Comparison of ENCODE assay signal across 20 cellular contexts in genomic region chr16:57204675-57205074, GRCh38. TPM values are rescaled to one million over a fixed set of nuclear protein-coding genes. Genes with fewer than 3 reads are reported as not detected.
A peak's percentile ranks its signal among the peaks of the same experiment; 100 is the strongest.
DNase-seq lines count a peak whose midpoint lies in the region; ATAC-seq and TF ChIP-seq lines count a peak whose summit lies in the region.
"Had no signal": no experiment of that assay in that cellular context is flagged by ENCODE, and none has a peak within 500 bp of the region (broad histone marks: within the 10 kb centered on the region; RNA-seq: fewer than 3 reads in every experiment).

No MANE protein-coding gene starts in this region.

- H3K4me1 Mint-ChIP-seq in chondrocyte (ENCODE audit: low read depth) (peaks cover 7% of the 10 kb centered on the region), neural crest cell (peaks cover 4% of the 10 kb centered on the region)
- H3K4me1 Mint-ChIP-seq: nephron progenitor cell had no signal

- H3K27me3 Mint-ChIP-seq in chondrocyte (ENCODE audit: low read depth) = no peaks in the 10 kb centered on the region
- H3K27me3 Mint-ChIP-seq in neural crest cell (ENCODE audit: low read depth) = no peaks in the 10 kb centered on the region

- no peaks in the 10 kb centered on the region for H4K20me1 ChIP-seq in MM.1S (ENCODE audit: insufficient read depth, low read length)

- H3K9ac ChIP-seq in MM.1S (ENCODE audit: low read length) = no peak overlapping the region

- H3K79me2 ChIP-seq in MM.1S (ENCODE audit: low read length) = no peaks in the 10 kb centered on the region

- H3F3A ChIP-seq in MM.1S (ENCODE audit: insufficient read depth, low read length) = no peaks in the 10 kb centered on the region

- H3K36me3 ChIP-seq in MM.1S (replicated peaks; ENCODE audit: insufficient read depth, low read length) = no peaks in the 10 kb centered on the region

- no peaks in the 10 kb centered on the region for H3K9me2 ChIP-seq in MM.1S (replicated peaks; ENCODE audit: insufficient read depth, low read length)

- H3K9me3 Mint-ChIP-seq in chondrocyte (ENCODE audit: low read depth) (no peaks in the 10 kb centered on the region), neural crest cell (no peaks in the 10 kb centered on the region)
- H3K9me3 Mint-ChIP-seq: activated T-helper 2 cell treated with anti-CD3 and anti-CD28 coated beads, Interferon-gamma antibody, Interleukin-2, Interleukin-4, amounts not matched to agents 10 μg/mL and 5 μg/mL and 100 μg/mL, durations not matched to agents 14 hours and 24 hours and 36 hours; T-helper 2 cell treated with Interferon-gamma antibody and Interleukin-4, amounts not matched to agents 5 μg/mL and 100 μg/mL, for 36 hours had no signal

- no peak overlapping the region for H2AFZ ChIP-seq in MM.1S (ENCODE audit: low read length)

- TF ChIP-seq CTCF in GM12864 (IDR thresholded peaks at IDR 0.05; ENCODE audit: low read depth, low read length, missing control alignments) = peak; percentile 24
- 0 out of 2 replicates have a peak, but pooled peaks have one; percentile 5 for TF ChIP-seq CTCF in MM.1S (IDR thresholded peaks at IDR 0.05; ENCODE audit: low read length)
- peak; percentile 22 for TF ChIP-seq CTCF in chondrocyte (IDR thresholded peaks at IDR 0.05)
- TF ChIP-seq CTCF in neural crest cell (conservative IDR thresholded peaks at IDR 0.05) = no peak

- no peak overlapping the region for H3K27ac ChIP-seq in MM.1S (ENCODE audit: low read length)
- H3K27ac ChIP-seq: heart right ventricle, spleen had no signal

- no peaks in the 10 kb centered on the region for H3K27me3 ChIP-seq in MM.1S (replicated peaks; ENCODE audit: insufficient read depth, low read length)
- H3K27me3 ChIP-seq: heart right ventricle, spleen had no signal

- ATAC-seq in HG02938 (IDR thresholded peaks at IDR 0.05; ENCODE audit: unreplicated experiment) (no peak), HG03521 (IDR thresholded peaks at IDR 0.05; ENCODE audit: unreplicated experiment) (no peak)

- DNase-seq in GM12864 (ENCODE audit: low read depth) = no peak
- DNase-seq in MM.1S = no peak
- DNase-seq in chondrocyte (ENCODE audit: low spot score) = no peak
- DNase-seq in neural crest cell (ENCODE audit: low read depth, low spot score) = no peak
- DNase-seq in activated T-cell treated with anti-CD3 and anti-CD28 coated beads, Interleukin-2, amount 50 U/mL, for 1 hour = no peak
- DNase-seq in EL = no peak
- DNase-seq: caudate nucleus; GF-D8; GOT3; heart right ventricle; kidney glomerular epithelial cell; midbrain; NCI-H1092; nephron progenitor cell; spleen; stimulated activated CD8-positive, alpha-beta memory T cell treated with anti-CD3 and anti-CD28 coated beads, Interleukin-4, amount 100 ng/mL, for 48 hours had no signal

- H3K27ac Mint-ChIP-seq in chondrocyte (ENCODE audit: unreplicated experiment) = no peak overlapping the region
- H3K27ac Mint-ChIP-seq in neural crest cell (ENCODE audit: unreplicated experiment) = peak overlapping the region; percentile 67
- H3K27ac Mint-ChIP-seq: activated T-helper 2 cell treated with anti-CD3 and anti-CD28 coated beads, Interferon-gamma antibody, Interleukin-2, Interleukin-4, amounts not matched to agents 10 μg/mL and 5 μg/mL and 100 μg/mL, durations not matched to agents 14 hours and 24 hours and 36 hours; nephron progenitor cell; T-helper 2 cell treated with Interferon-gamma antibody and Interleukin-4, amounts not matched to agents 5 μg/mL and 100 μg/mL, for 36 hours had no signal

- H3K4me3 Mint-ChIP-seq in chondrocyte (ENCODE audit: unreplicated experiment) (no peak overlapping the region), neural crest cell (no peak overlapping the region)
- H3K4me3 Mint-ChIP-seq: nephron progenitor cell; T-helper 2 cell treated with Interferon-gamma antibody and Interleukin-4, amounts not matched to agents 5 μg/mL and 100 μg/mL, for 36 hours had no signal

- peaks cover 22% of the 10 kb centered on the region for H3K36me3 Mint-ChIP-seq in chondrocyte (ENCODE audit: low read depth)
- H3K36me3 Mint-ChIP-seq in neural crest cell (ENCODE audit: low read depth) = peaks cover 18% of the 10 kb centered on the region

- no peaks in the 10 kb centered on the region for H3K9me3 ChIP-seq in MM.1S (replicated peaks; ENCODE audit: insufficient read depth, low read length)
- H3K9me3 ChIP-seq: heart right ventricle, spleen had no signal

- H3K4me1 ChIP-seq in MM.1S (ENCODE audit: low read length) = 0 out of 2 replicates have a peak, but pooled peaks cover 3% of the 10 kb centered on the region
- H3K4me1 ChIP-seq: spleen had no signal

- no peak overlapping the region for H3K4me3 ChIP-seq in GM12864 (ENCODE audit: low read depth, low read length)
- no peak overlapping the region for H3K4me3 ChIP-seq in MM.1S (ENCODE audit: low read length)
- H3K4me3 ChIP-seq: heart right ventricle, spleen had no signal

- H3K4me2 ChIP-seq in MM.1S (ENCODE audit: low read depth, low read length) = no peak overlapping the region

RNA-seq across cellular contexts. Expression of gene RSPRY1, which starts 18.5 kb away (rescaled TPM):
- total RNA-seq in chondrocyte = 38.9 to 48.7 TPM (median 42.6 TPM) in 3 replicates
- 46.8 and 53.4 TPM in 2 replicates for total RNA-seq in neural crest cell

RNA-seq across cellular contexts. Expression of gene PSME3IP1, which starts 18.8 kb away (rescaled TPM):
- total RNA-seq in chondrocyte (51.3 to 65.5 TPM (median 56.8 TPM) in 3 replicates), neural crest cell (102 and 108 TPM in 2 replicates)

RNA-seq across cellular contexts. Expression of gene ARL2BP, which starts 40.4 kb away (rescaled TPM):
- total RNA-seq in chondrocyte (69.5 to 89.1 TPM (median 70.1 TPM) in 3 replicates), neural crest cell (62.6 and 63.9 TPM in 2 replicates)
